Comparison of ENCODE assay signal across 8 cellular contexts in genomic region chr19:2945575-2946184, GRCh38. TPM values are rescaled to one million over a fixed set of nuclear protein-coding genes. Genes with fewer than 3 reads are reported as not detected.
DNase-seq lines count a peak whose midpoint lies in the region; ATAC-seq and TF ChIP-seq lines count a peak whose summit lies in the region.

No MANE protein-coding gene starts in this region.

- H3K9me3 Mint-ChIP-seq in CD8-positive, alpha-beta T cell = no peaks in the 10 kb centered on the region

- peaks cover 21% of the 10 kb centered on the region for H3K4me1 ChIP-seq in CD8-positive, alpha-beta T cell (ENCODE audit: insufficient read depth, low read length)
- H3K4me1 ChIP-seq in RWPE2 (ENCODE audit: insufficient read depth, poor library complexity, severe bottlenecking) (no peaks in the 10 kb centered on the region), esophagus squamous epithelium (peaks cover 13 to 44% (median 23%) of the 10 kb centered on the region in 3 donors), parathyroid adenoma (peaks cover 6% of the 10 kb centered on the region)

- no peak for TF ChIP-seq POLR2A in esophagus squamous epithelium (IDR thresholded peaks at IDR 0.05)

- H3K36me3 Mint-ChIP-seq in CD8-positive, alpha-beta T cell = peaks cover 7% of the 10 kb centered on the region

- H3K27me3 ChIP-seq in CD8-positive, alpha-beta T cell (ENCODE audit: insufficient read depth, low read length) = no peaks in the 10 kb centered on the region
- H3K27me3 ChIP-seq in RWPE2 (ENCODE audit: insufficient read depth, poor library complexity, severe bottlenecking) = no peaks in the 10 kb centered on the region
- H3K27me3 ChIP-seq in esophagus squamous epithelium = no peaks in the 10 kb centered on the region
- H3K27me3 ChIP-seq in parathyroid adenoma (ENCODE audit: control insufficient read depth, insufficient read depth, low read length) = no peaks in the 10 kb centered on the region

- H3K9ac ChIP-seq in parathyroid adenoma = no peak overlapping the region

- H3K27ac Mint-ChIP-seq in CD8-positive, alpha-beta T cell = peak overlapping the region; percentile 97

- peak overlapping the region; percentile 99 for H2AFZ ChIP-seq in parathyroid adenoma

- peak overlapping the region; percentile 96 for H3K4me3 Mint-ChIP-seq in CD8-positive, alpha-beta T cell

- CTCF ChIA-PET in CD8-positive, alpha-beta T cell (lab: Charles Lee) = no interaction called here

- 44 to 67% methylated on average over 9 to 16 of the region's 17 CpGs for WGBS in esophagus squamous epithelium, 2 donors

- no peaks in the 10 kb centered on the region for H3K27me3 Mint-ChIP-seq in CD8-positive, alpha-beta T cell (ENCODE audit: low read depth)

- no peaks in the 10 kb centered on the region for H3K36me3 ChIP-seq in CD8-positive, alpha-beta T cell (ENCODE audit: insufficient read depth, low read length)
- H3K36me3 ChIP-seq in RWPE2 (ENCODE audit: low read depth) (no peaks in the 10 kb centered on the region), esophagus squamous epithelium (no peaks in the 10 kb centered on the region), parathyroid adenoma (ENCODE audit: control insufficient read depth, insufficient read depth, low read length) (no peaks in the 10 kb centered on the region)

- peak overlapping the region; percentile 82 for H3K27ac ChIP-seq in CD8-positive, alpha-beta T cell (ENCODE audit: low read depth, low read length)
- H3K27ac ChIP-seq in RWPE2 (ENCODE audit: poor library complexity, severe bottlenecking) = peak overlapping the region; percentile 43
- H3K27ac ChIP-seq in esophagus squamous epithelium = peak overlapping the region; percentile 90 to 97 (median 93)
- peak overlapping the region; percentile 90 for H3K27ac ChIP-seq in parathyroid adenoma

- no peaks in the 10 kb centered on the region for H3K9me3 ChIP-seq in CD8-positive, alpha-beta T cell (ENCODE audit: low read length)
- H3K9me3 ChIP-seq in RWPE2 (ENCODE audit: severe bottlenecking) (no peaks in the 10 kb centered on the region), esophagus squamous epithelium (no peaks in the 10 kb centered on the region), parathyroid adenoma (ENCODE audit: control insufficient read depth, low read length) (no peaks in the 10 kb centered on the region)

- POLR2A ChIA-PET in CD8-positive, alpha-beta T cell (lab: Charles Lee) = no interaction called here

- ATAC-seq in CD8-positive, alpha-beta T cell = no peak
- ATAC-seq in RWPE2 (ENCODE audit: low read depth) = no peak
- no peak for ATAC-seq in GM21526 (IDR thresholded peaks at IDR 0.05; ENCODE audit: low FRiP score, unreplicated experiment)

- peaks cover 38% of the 10 kb centered on the region for H3K4me1 Mint-ChIP-seq in CD8-positive, alpha-beta T cell (ENCODE audit: low read depth)

- peak overlapping the region; percentile 72 for H3K4me2 ChIP-seq in parathyroid adenoma (ENCODE audit: low read length)

- no peak for TF ChIP-seq CTCF in CD8-positive, alpha-beta T cell (IDR thresholded peaks at IDR 0.05)
- TF ChIP-seq CTCF in RWPE2 (IDR thresholded peaks at IDR 0.05; ENCODE audit: poor library complexity, severe bottlenecking) (no peak), esophagus squamous epithelium (IDR thresholded peaks at IDR 0.05) (no peak), parathyroid adenoma (IDR thresholded peaks at IDR 0.05) (no peak)

- peak overlapping the region; percentile 84 for H3K4me3 ChIP-seq in CD8-positive, alpha-beta T cell (ENCODE audit: low read depth, low read length)
- H3K4me3 ChIP-seq in RWPE2 (ENCODE audit: severe bottlenecking) = peak overlapping the region; percentile 86
- peak overlapping the region; percentile 65 to 91 (median 77) for H3K4me3 ChIP-seq in esophagus squamous epithelium
- peak overlapping the region; percentile 82 for H3K4me3 ChIP-seq in parathyroid adenoma (ENCODE audit: low read depth, low read length)

- no peak for DNase-seq in CD8-positive, alpha-beta T cell
- DNase-seq in RWPE2 (ENCODE audit: low spot score) (no peak), esophagus squamous epithelium (lab: John Stamatoyannopoulos, UW) (no peak), T-helper 9 cell (no peak), SIG-M5 treated with dmso at 0.1 percent for 504 hours (lab: John Stamatoyannopoulos, UW; ENCODE audit: unreplicated experiment) (no peak), GM19238 (ENCODE audit: insufficient read length, low spot score) (no peak)

- H3K79me2 ChIP-seq in parathyroid adenoma = peaks cover 9% of the 10 kb centered on the region

- intact Hi-C loops in CD8-positive, alpha-beta T cell (cut with DNase I, micrococcal nuclease) = loop anchor here (1.0 to 10.0 kb wide), 4 partner anchors 45 to 240 kb away; partner anchors contain the start of genes NCLN (in 1 of the 2), SGTA (in 1 of the 2), THOP1 (in 1 of the 2) and ZNF555 (in 1 of the 2)
- intact Hi-C loops in esophagus squamous epithelium (cut with DNase I) = loop anchor here (10.0 kb wide), 1 partner anchor 51 kb away; no protein-coding TSS in a partner anchor

RNA-seq across cellular contexts. Expression of gene ZNF77, which starts 0.9 kb away (rescaled TPM):
- total RNA-seq in CD8-positive, alpha-beta T cell = 1 to 10 TPM; 1.4 to 2.0 TPM
- total RNA-seq in esophagus squamous epithelium = 1 to 10 TPM; 3.1 to 5.9 (median 4.5) TPM

RNA-seq across cellular contexts. Expression of gene TLE6, which starts 31.7 kb away (rescaled TPM):
- not detected for total RNA-seq in CD8-positive, alpha-beta T cell
- total RNA-seq in esophagus squamous epithelium = 1 to 10 TPM in 2 of 4 donors, under 1 TPM in 1, not detected in 1; 0.59 to 3.3 (median 1.9) TPM

RNA-seq across cellular contexts. Expression of gene ZNF57, which starts 45.0 kb away (rescaled TPM):
- 1 to 10 TPM in 1 of 2 experiments, under 1 TPM in 1; 0.72 to 1.5 TPM for total RNA-seq in CD8-positive, alpha-beta T cell
- 10 to 100 TPM in 2 of 4 donors, 1 to 10 TPM in 2; 7.2 to 13.7 (median 9.8) TPM for total RNA-seq in esophagus squamous epithelium

Comparison
In these comparisons a context has a peak if more than half of its experiments do, and no peak if none do; other contexts are left out.
1. H3K27ac ChIP-seq: peak in every context shown above with its lines; median percentile 93 in esophagus squamous epithelium; 90 in parathyroid adenoma; 82 in CD8-positive, alpha-beta T cell; 43 in RWPE2.